Comparison of ENCODE assay signal across 7 cellular contexts in genomic region chr22:38203855-38204497, GRCh38. TPM values are rescaled to one million over a fixed set of nuclear protein-coding genes. Genes with fewer than 3 reads are reported as not detected.
DNase-seq lines count a peak whose midpoint lies in the region; ATAC-seq and TF ChIP-seq lines count a peak whose summit lies in the region.

No MANE protein-coding gene starts in this region.

- CTCF ChIA-PET in HEK293 (lab: Yijun Ruan, JAX), result interaction anchor here (0.6 to 1.4 kb wide), 3 partner anchors 53 to 152 kb away, joined by 4 to 5 read pairs (median 5); no protein-coding TSS in a partner anchor
- CTCF ChIA-PET in activated CD4-positive, alpha-beta memory T cell treated with anti-CD3 and anti-CD28 coated beads for 36 hours (lab: Charles Lee), result interaction anchor here (1.2 to 1.6 kb wide), 5 partner anchors 11 to 152 kb away, joined by 3 to 9 read pairs (median 4); partner anchors contain the start of gene PICK1

- no peaks in the 10 kb centered on the region for H3K9me3 ChIP-seq in HEK293 (ENCODE audit: control insufficient read depth, insufficient read depth, low read depth, low read length)
- no peaks in the 10 kb centered on the region for H3K9me3 ChIP-seq in iPS-15b (ENCODE audit: control insufficient read depth, insufficient read depth, low read length)
- H3K9me3 ChIP-seq in stomach smooth muscle (ENCODE audit: control insufficient read depth in 2 of 2, low read length in 2 of 2), result no peaks in the 10 kb centered on the region

- H3K27ac Mint-ChIP-seq in activated CD4-positive, alpha-beta memory T cell treated with anti-CD3 and anti-CD28 coated beads for 36 hours, result peak overlapping the region; percentile 31

- peak; percentile 43 for DNase-seq in activated CD4-positive, alpha-beta memory T cell treated with anti-CD3 and anti-CD28 coated beads for 36 hours
- DNase-seq in mucosa of gallbladder (ENCODE audit: low spot score), result no peak

- POLR2A ChIA-PET in HEK293 (lab: Yijun Ruan, JAX), result interaction anchor here (1.0 kb wide), 1 partner anchor 189 kb away, joined by 3 read pairs; no protein-coding TSS in a partner anchor
- POLR2A ChIA-PET in activated CD4-positive, alpha-beta memory T cell treated with anti-CD3 and anti-CD28 coated beads for 36 hours (lab: Charles Lee), result interaction anchor here (1.5 to 2.2 kb wide), 3 partner anchors 8 to 15 kb away, joined by 3 to 10 read pairs (median 4); no protein-coding TSS in a partner anchor

- intact Hi-C loops in activated CD4-positive, alpha-beta memory T cell treated with anti-CD3 and anti-CD28 coated beads for 36 hours (cut with micrococcal nuclease), result loop anchor here (5.0 kb wide), 1 partner anchor 113 kb away; the partner anchor contains the start of gene CSNK1E

- no peaks in the 10 kb centered on the region for H3K9me3 Mint-ChIP-seq in activated CD4-positive, alpha-beta memory T cell treated with anti-CD3 and anti-CD28 coated beads for 36 hours

- H3K27me3 ChIP-seq in iPS-15b (ENCODE audit: control insufficient read depth, insufficient read depth, low read length), result peaks cover 24% of the 10 kb centered on the region
- no peaks in the 10 kb centered on the region for H3K27me3 ChIP-seq in stomach smooth muscle (ENCODE audit: control insufficient read depth in 1 of 2, insufficient read depth in 2 of 2, low read length in 2 of 2)

- ATAC-seq in GM18498 (IDR thresholded peaks at IDR 0.05; ENCODE audit: unreplicated experiment), result no peak
- no peak for ATAC-seq in HG02763 (IDR thresholded peaks at IDR 0.05; ENCODE audit: unreplicated experiment)

- no peak for TF ChIP-seq CTCF in HEK293 (tag by site-specific recombination; IDR thresholded peaks at IDR 0.05)

- no peaks in the 10 kb centered on the region for H3K36me3 Mint-ChIP-seq in activated CD4-positive, alpha-beta memory T cell treated with anti-CD3 and anti-CD28 coated beads for 36 hours

- H3K27ac ChIP-seq in HEK293 (ENCODE audit: extremely low read depth, low read depth, low read length), result no peak overlapping the region
- peak overlapping the region; percentile 92 for H3K27ac ChIP-seq in stomach smooth muscle (ENCODE audit: low read length)

- no peaks in the 10 kb centered on the region for H3K27me3 Mint-ChIP-seq in activated CD4-positive, alpha-beta memory T cell treated with anti-CD3 and anti-CD28 coated beads for 36 hours

- H3K36me3 ChIP-seq in HEK293 (ENCODE audit: control insufficient read depth in 2 of 2, insufficient read depth in 1 of 2, low read length in 2 of 2) (no peaks in the 10 kb centered on the region), iPS-15b (ENCODE audit: control insufficient read depth, insufficient read depth, low read length) (no peaks in the 10 kb centered on the region), stomach smooth muscle (ENCODE audit: control insufficient read depth in 2 of 2, insufficient read depth in 2 of 2, low read length in 2 of 2) (no peaks in the 10 kb centered on the region)

- peak overlapping the region; percentile 83 for H3K4me3 Mint-ChIP-seq in activated CD4-positive, alpha-beta memory T cell treated with anti-CD3 and anti-CD28 coated beads for 36 hours

- no peak overlapping the region for H3K4me3 ChIP-seq in HEK293 (ENCODE audit: low read depth, low read length)
- H3K4me3 ChIP-seq in iPS-15b (ENCODE audit: low read depth, low read length), result peak overlapping the region; percentile 81
- peak overlapping the region in 1 of 2 donors; percentile 77 for H3K4me3 ChIP-seq in stomach smooth muscle (ENCODE audit: low read length in 2 of 2)

- peaks cover 44% of the 10 kb centered on the region for H3K4me1 Mint-ChIP-seq in activated CD4-positive, alpha-beta memory T cell treated with anti-CD3 and anti-CD28 coated beads for 36 hours (ENCODE audit: low read depth)

- H3K9ac ChIP-seq in iPS-15b (ENCODE audit: low read depth, low read length) (no peak overlapping the region), stomach smooth muscle (ENCODE audit: low read length in 2 of 2) (peak overlapping the region in 1 of 2 donors; percentile 13)

- no peaks in the 10 kb centered on the region for H3K4me1 ChIP-seq in HEK293 (ENCODE audit: control insufficient read depth, insufficient read depth, low read length)
- H3K4me1 ChIP-seq in iPS-15b (ENCODE audit: control insufficient read depth, insufficient read depth, low read length), result peaks cover 4% of the 10 kb centered on the region
- peaks cover 43% of the 10 kb centered on the region for H3K4me1 ChIP-seq in stomach smooth muscle (ENCODE audit: control insufficient read depth, insufficient read depth, low read length)

TF ChIP-seq in HEK293, 187 proteins besides CTCF, POLR2A, EP300 and RAD21:
- TF ChIP-seq ZNF473 (tag by site-specific recombination; IDR thresholded peaks at IDR 0.05) (no peak), ZNF600 (tag by site-specific recombination; IDR thresholded peaks at IDR 0.05) (0 out of 2 replicates have a peak, but pooled peaks have one; percentile 15)

RNA-seq across cellular contexts. Expression of gene MAFF, which starts 2.2 kb away (rescaled TPM):
- 10 to 100 TPM; 15.5 to 15.9 TPM for total RNA-seq in activated CD4-positive, alpha-beta memory T cell treated with anti-CD3 and anti-CD28 coated beads for 36 hours
- 34.4 TPM for total RNA-seq in mucosa of gallbladder

RNA-seq across cellular contexts. Expression of gene PLA2G6, which starts 22.3 kb away (rescaled TPM):
- 10 to 100 TPM; 63.7 to 69.5 TPM for total RNA-seq in activated CD4-positive, alpha-beta memory T cell treated with anti-CD3 and anti-CD28 coated beads for 36 hours
- 260 TPM for total RNA-seq in mucosa of gallbladder
